22 cellular contexts compared by ENCODE assay signal in genomic region chr1:10620776-10621175, GRCh38.
"Had no signal": no experiment of that assay in that cellular context is flagged by ENCODE, and none has a peak within 500 bp of the region (broad histone marks: within the 10 kb centered on the region; RNA-seq: fewer than 3 reads in every experiment).

No MANE protein-coding gene starts in this region.

- H3K36me3 ChIP-seq: prostate gland had no signal

- H3K4me3 ChIP-seq: heart right ventricle, lung, prostate gland, right atrium auricular region, skin epidermis, stomach had no signal

- DNase-seq: activated CD4-positive, alpha-beta T cell treated with anti-CD3 and anti-CD28 coated beads for 36 hours; activated CD4-positive, alpha-beta T cell treated with anti-CD3 and anti-CD28 coated beads, Interleukin-2, amount 50 U/mL, for 48 hours; activated CD8-positive, alpha-beta memory T cell treated with anti-CD3 and anti-CD28 coated beads, Interleukin-2, amount 50 U/mL, for 48 hours; activated gamma-delta T cell; activated naive CD4-positive, alpha-beta T cell treated with anti-CD3 and anti-CD28 coated beads, Interleukin-2, amount 50 U/mL, for 16 hours; activated naive CD8-positive, alpha-beta T cell treated with anti-CD3 and anti-CD28 coated beads, Interleukin-2, amount 50 U/mL, for 24 hours; activated T-cell treated with anti-CD3 and anti-CD28 coated beads, Interleukin-2, amount 50 U/mL, for 72 hours; cerebellar nuclear complex; cortex of kidney; heart right ventricle; naive thymus-derived CD4-positive, alpha-beta T cell; stimulated activated CD4-positive, alpha-beta T cell treated with anti-CD3 and anti-CD28 coated beads, Interleukin-2, amount 100 ng/mL, for 24 hours; stomach; T-helper 1 cell had no signal

- H3K9me3 Mint-ChIP-seq: activated naive CD8-positive, alpha-beta T cell treated with anti-CD3 and anti-CD28 coated beads, Interleukin-2, amount 50 U/mL, for 24 hours; activated T-cell treated with anti-CD3 and anti-CD28 coated beads, Interleukin-2, amount 50 U/mL, for 72 hours; naive thymus-derived CD4-positive, alpha-beta T cell; stimulated activated memory B cell treated with anti-CD40 and anti-IgM and Interleukin-4, amounts not matched to agents 10 μg/mL and 1 μg/mL and 100 μg/mL, for 72 hours; type B pancreatic cell had no signal

- H3K27me3 Mint-ChIP-seq: activated CD4-positive, alpha-beta T cell treated with anti-CD3 and anti-CD28 coated beads for 36 hours; activated naive CD8-positive, alpha-beta T cell treated with anti-CD3 and anti-CD28 coated beads, Interleukin-2, amount 50 U/mL, for 24 hours; naive thymus-derived CD4-positive, alpha-beta T cell; stimulated activated memory B cell treated with anti-CD40 and anti-IgM and Interleukin-4, amounts not matched to agents 10 μg/mL and 1 μg/mL and 100 μg/mL, for 72 hours; type B pancreatic cell had no signal

- H3K4me3 Mint-ChIP-seq: activated CD4-positive, alpha-beta T cell treated with anti-CD3 and anti-CD28 coated beads for 36 hours; activated naive CD8-positive, alpha-beta T cell treated with anti-CD3 and anti-CD28 coated beads, Interleukin-2, amount 50 U/mL, for 24 hours; activated T-cell treated with anti-CD3 and anti-CD28 coated beads, Interleukin-2, amount 50 U/mL, for 72 hours; naive thymus-derived CD4-positive, alpha-beta T cell; stimulated activated memory B cell treated with anti-CD40 and anti-IgM and Interleukin-4, amounts not matched to agents 10 μg/mL and 1 μg/mL and 100 μg/mL, for 72 hours; type B pancreatic cell had no signal

- H3K27ac Mint-ChIP-seq: activated CD4-positive, alpha-beta T cell treated with anti-CD3 and anti-CD28 coated beads for 36 hours; activated naive CD8-positive, alpha-beta T cell treated with anti-CD3 and anti-CD28 coated beads, Interleukin-2, amount 50 U/mL, for 24 hours; activated T-cell treated with anti-CD3 and anti-CD28 coated beads, Interleukin-2, amount 50 U/mL, for 72 hours; naive thymus-derived CD4-positive, alpha-beta T cell; stimulated activated memory B cell treated with anti-CD40 and anti-IgM and Interleukin-4, amounts not matched to agents 10 μg/mL and 1 μg/mL and 100 μg/mL, for 72 hours; type B pancreatic cell had no signal

- ATAC-seq: activated CD4-positive, alpha-beta T cell treated with anti-CD3 and anti-CD28 coated beads for 36 hours; activated naive CD8-positive, alpha-beta T cell treated with anti-CD3 and anti-CD28 coated beads, Interleukin-2, amount 50 U/mL, for 24 hours; activated T-cell treated with anti-CD3 and anti-CD28 coated beads, Interleukin-2, amount 50 U/mL, for 72 hours; heart right ventricle; left lobe of liver; naive thymus-derived CD4-positive, alpha-beta T cell; stimulated activated memory B cell treated with anti-CD40 and anti-IgM and Interleukin-4, amounts not matched to agents 10 μg/mL and 1 μg/mL and 100 μg/mL, for 72 hours had no signal

- H3K4me1 Mint-ChIP-seq: activated CD4-positive, alpha-beta T cell treated with anti-CD3 and anti-CD28 coated beads for 36 hours; activated naive CD8-positive, alpha-beta T cell treated with anti-CD3 and anti-CD28 coated beads, Interleukin-2, amount 50 U/mL, for 24 hours; stimulated activated memory B cell treated with anti-CD40 and anti-IgM and Interleukin-4, amounts not matched to agents 10 μg/mL and 1 μg/mL and 100 μg/mL, for 72 hours had no signal

- H3K9me3 ChIP-seq: heart right ventricle, prostate gland, right atrium auricular region, stomach had no signal

- H3K4me1 ChIP-seq: heart right ventricle, prostate gland, right atrium auricular region had no signal

- H3K27me3 ChIP-seq: heart right ventricle, right atrium auricular region, stomach had no signal

- H3K27ac ChIP-seq: epithelial cell of prostate, heart right ventricle, right atrium auricular region, skin epidermis, stomach had no signal
